In the genomic region with DNA sequence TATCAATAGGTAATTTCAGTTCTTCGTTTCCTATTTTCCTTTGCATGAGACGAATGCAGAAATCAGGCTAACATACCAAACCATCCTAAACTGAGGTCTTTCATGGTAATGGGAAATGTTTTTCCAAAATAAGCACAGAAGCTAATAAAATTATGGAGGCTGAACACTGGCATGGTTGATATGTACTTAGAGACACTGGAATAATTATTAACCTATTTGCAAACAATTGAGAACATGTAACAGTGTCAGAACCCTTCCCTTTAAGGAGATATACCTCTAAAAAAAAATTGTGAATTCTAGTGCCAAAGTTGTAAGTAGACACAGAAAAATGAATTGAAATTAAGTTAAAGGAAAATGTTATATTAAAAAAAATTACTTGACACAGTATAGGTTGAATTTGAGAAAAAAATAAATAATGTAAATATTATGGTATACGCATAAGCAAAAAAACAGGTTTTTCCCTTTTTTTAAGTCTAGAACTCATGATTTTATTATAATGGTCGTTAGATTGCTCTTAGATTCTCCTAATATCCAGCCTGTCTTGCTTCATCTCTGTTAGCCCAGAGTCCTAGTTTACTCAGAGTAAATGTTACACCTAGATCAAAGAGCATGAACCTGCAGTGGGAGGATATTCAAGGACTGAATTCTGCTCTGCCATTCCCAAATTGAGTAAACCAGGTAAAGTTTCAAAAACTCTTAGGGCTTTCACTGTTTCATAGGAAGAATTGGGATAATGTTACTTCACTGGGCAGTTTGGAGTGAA, we compare ENCODE assay signal across 1 cellular context.
A peak's percentile ranks its signal among the peaks of the same experiment; 100 is the strongest.
TF ChIP-seq lines count a peak whose summit lies in the region.

No MANE protein-coding gene starts in this region.

TF ChIP-seq in HepG2, 621 proteins besides CTCF, POLR2A, EP300 and RAD21 (continued from another document and continues in another):
- TF ChIP-seq, protein P1, sequence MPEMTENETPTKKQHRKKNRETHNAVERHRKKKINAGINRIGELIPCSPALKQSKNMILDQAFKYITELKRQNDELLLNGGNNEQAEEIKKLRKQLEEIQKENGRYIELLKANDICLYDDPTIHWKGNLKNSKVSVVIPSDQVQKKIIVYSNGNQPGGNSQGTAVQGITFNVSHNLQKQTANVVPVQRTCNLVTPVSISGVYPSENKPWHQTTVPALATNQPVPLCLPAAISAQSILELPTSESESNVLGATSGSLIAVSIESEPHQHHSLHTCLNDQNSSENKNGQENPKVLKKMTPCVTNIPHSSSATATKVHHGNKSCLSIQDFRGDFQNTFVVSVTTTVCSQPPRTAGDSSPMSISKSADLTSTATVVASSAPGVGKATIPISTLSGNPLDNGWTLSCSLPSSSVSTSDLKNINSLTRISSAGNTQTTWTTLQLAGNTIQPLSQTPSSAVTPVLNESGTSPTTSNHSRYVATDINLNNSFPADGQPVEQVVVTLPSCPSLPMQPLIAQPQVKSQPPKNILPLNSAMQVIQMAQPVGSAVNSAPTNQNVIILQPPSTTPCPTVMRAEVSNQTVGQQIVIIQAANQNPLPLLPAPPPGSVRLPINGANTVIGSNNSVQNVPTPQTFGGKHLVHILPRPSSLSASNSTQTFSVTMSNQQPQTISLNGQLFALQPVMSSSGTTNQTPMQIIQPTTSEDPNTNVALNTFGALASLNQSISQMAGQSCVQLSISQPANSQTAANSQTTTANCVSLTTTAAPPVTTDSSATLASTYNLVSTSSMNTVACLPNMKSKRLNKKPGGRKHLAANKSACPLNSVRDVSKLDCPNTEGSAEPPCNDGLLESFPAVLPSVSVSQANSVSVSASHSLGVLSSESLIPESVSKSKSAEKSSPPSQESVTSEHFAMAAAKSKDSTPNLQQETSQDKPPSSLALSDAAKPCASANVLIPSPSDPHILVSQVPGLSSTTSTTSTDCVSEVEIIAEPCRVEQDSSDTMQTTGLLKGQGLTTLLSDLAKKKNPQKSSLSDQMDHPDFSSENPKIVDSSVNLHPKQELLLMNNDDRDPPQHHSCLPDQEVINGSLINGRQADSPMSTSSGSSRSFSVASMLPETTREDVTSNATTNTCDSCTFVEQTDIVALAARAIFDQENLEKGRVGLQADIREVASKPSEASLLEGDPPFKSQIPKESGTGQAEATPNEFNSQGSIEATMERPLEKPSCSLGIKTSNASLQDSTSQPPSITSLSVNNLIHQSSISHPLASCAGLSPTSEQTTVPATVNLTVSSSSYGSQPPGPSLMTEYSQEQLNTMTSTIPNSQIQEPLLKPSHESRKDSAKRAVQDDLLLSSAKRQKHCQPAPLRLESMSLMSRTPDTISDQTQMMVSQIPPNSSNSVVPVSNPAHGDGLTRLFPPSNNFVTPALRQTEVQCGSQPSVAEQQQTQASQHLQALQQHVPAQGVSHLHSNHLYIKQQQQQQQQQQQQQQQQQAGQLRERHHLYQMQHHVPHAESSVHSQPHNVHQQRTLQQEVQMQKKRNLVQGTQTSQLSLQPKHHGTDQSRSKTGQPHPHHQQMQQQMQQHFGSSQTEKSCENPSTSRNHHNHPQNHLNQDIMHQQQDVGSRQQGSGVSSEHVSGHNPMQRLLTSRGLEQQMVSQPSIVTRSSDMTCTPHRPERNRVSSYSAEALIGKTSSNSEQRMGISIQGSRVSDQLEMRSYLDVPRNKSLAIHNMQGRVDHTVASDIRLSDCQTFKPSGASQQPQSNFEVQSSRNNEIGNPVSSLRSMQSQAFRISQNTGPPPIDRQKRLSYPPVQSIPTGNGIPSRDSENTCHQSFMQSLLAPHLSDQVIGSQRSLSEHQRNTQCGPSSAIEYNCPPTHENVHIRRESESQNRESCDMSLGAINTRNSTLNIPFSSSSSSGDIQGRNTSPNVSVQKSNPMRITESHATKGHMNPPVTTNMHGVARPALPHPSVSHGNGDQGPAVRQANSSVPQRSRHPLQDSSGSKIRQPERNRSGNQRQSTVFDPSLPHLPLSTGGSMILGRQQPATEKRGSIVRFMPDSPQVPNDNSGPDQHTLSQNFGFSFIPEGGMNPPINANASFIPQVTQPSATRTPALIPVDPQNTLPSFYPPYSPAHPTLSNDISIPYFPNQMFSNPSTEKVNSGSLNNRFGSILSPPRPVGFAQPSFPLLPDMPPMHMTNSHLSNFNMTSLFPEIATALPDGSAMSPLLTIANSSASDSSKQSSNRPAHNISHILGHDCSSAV (CRISPR knock-in tag; IDR thresholded peaks at IDR 0.05; ENCODE audit: borderline replicate concordance): no peak
- TF ChIP-seq, protein P2, sequence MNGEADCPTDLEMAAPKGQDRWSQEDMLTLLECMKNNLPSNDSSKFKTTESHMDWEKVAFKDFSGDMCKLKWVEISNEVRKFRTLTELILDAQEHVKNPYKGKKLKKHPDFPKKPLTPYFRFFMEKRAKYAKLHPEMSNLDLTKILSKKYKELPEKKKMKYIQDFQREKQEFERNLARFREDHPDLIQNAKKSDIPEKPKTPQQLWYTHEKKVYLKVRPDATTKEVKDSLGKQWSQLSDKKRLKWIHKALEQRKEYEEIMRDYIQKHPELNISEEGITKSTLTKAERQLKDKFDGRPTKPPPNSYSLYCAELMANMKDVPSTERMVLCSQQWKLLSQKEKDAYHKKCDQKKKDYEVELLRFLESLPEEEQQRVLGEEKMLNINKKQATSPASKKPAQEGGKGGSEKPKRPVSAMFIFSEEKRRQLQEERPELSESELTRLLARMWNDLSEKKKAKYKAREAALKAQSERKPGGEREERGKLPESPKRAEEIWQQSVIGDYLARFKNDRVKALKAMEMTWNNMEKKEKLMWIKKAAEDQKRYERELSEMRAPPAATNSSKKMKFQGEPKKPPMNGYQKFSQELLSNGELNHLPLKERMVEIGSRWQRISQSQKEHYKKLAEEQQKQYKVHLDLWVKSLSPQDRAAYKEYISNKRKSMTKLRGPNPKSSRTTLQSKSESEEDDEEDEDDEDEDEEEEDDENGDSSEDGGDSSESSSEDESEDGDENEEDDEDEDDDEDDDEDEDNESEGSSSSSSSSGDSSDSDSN (CRISPR knock-in tag; IDR thresholded peaks at IDR 0.05): no peak
- TF ChIP-seq ZNF263 (CRISPR knock-in tag; IDR thresholded peaks at IDR 0.05) (no peak), SPEN (CRISPR knock-in tag; IDR thresholded peaks at IDR 0.05; ENCODE audit: low read depth) (no peak), ZNF83 (CRISPR knock-in tag; IDR thresholded peaks at IDR 0.05; ENCODE audit: borderline replicate concordance) (no peak), HOXA5 (CRISPR knock-in tag; IDR thresholded peaks at IDR 0.05) (no peak; the same call in 1 of the 2 replicates), SNRNP70 (IDR thresholded peaks at IDR 0.05; ENCODE audit: low read depth, low read length) (no peak), ZNF180 (CRISPR knock-in tag; IDR thresholded peaks at IDR 0.05; ENCODE audit: borderline replicate concordance, low read depth) (no peak), CENPX (CRISPR knock-in tag; IDR thresholded peaks at IDR 0.05) (no peak), CCDC6 (CRISPR knock-in tag; IDR thresholded peaks at IDR 0.05) (0 out of 2 replicates have a peak, but pooled peaks have one; percentile 40), GTF3A (CRISPR knock-in tag; conservative IDR thresholded peaks at IDR 0.05) (no peak), NR2F6 (IDR thresholded peaks at IDR 0.05) (peak; percentile 73), NR2F6 (CRISPR knock-in tag; IDR thresholded peaks at IDR 0.05) (peak; percentile 74), ASH2L (IDR thresholded peaks at IDR 0.05; ENCODE audit: insufficient read length, low read depth, low read length) (peak; percentile 69), GTF2F1 (IDR thresholded peaks at IDR 0.05; ENCODE audit: low read length) (no peak), ZNF234 (CRISPR knock-in tag; conservative IDR thresholded peaks at IDR 0.05) (no peak), CAMTA2 (CRISPR knock-in tag; IDR thresholded peaks at IDR 0.05; ENCODE audit: borderline replicate concordance) (no peak), PCBP2 (optimal IDR thresholded peaks at IDR 0.05; ENCODE audit: low read depth, low read length, poor library complexity, severe bottlenecking) (no peak), MEIS2 (CRISPR knock-in tag; IDR thresholded peaks at IDR 0.05) (no peak), ERF (CRISPR knock-in tag; IDR thresholded peaks at IDR 0.05) (peak; percentile 79), CBX5 (CRISPR knock-in tag; IDR thresholded peaks at IDR 0.05; ENCODE audit: borderline replicate concordance) (no peak), ELF3 (CRISPR knock-in tag; IDR thresholded peaks at IDR 0.05) (peak; percentile 79), ZNF746 (CRISPR knock-in tag; IDR thresholded peaks at IDR 0.05) (no peak), SOX6 (IDR thresholded peaks at IDR 0.05) (no peak), SOX6 (CRISPR knock-in tag; IDR thresholded peaks at IDR 0.05) (peak; percentile 83), RFX5 (IDR thresholded peaks at IDR 0.05; ENCODE audit: low read depth, low read length) (no peak), ARHGAP35 (CRISPR knock-in tag; IDR thresholded peaks at IDR 0.05; ENCODE audit: borderline replicate concordance) (no peak), PHF21A (CRISPR knock-in tag; IDR thresholded peaks at IDR 0.05) (peak; percentile 60; the same call in 1 of the 2 replicates), ZNF792 (CRISPR knock-in tag; IDR thresholded peaks at IDR 0.05) (peak; percentile 62; the same call in 1 of the 2 replicates), ZNF337 (CRISPR knock-in tag; IDR thresholded peaks at IDR 0.05; ENCODE audit: borderline replicate concordance, low read depth) (no peak), ATRX (CRISPR knock-in tag; IDR thresholded peaks at IDR 0.05; ENCODE audit: borderline replicate concordance) (no peak), ZNF644 (CRISPR knock-in tag; IDR thresholded peaks at IDR 0.05; ENCODE audit: low read depth) (peak; percentile 75), ZEB1 (IDR thresholded peaks at IDR 0.05; ENCODE audit: insufficient replicate concordance, low read depth) (peak; percentile 94), FOXK1 (CRISPR knock-in tag; IDR thresholded peaks at IDR 0.05; ENCODE audit: borderline replicate concordance, low read depth) (peak; percentile 76), NKX3-1 (CRISPR knock-in tag; IDR thresholded peaks at IDR 0.05) (no peak)
- TF ChIP-seq, protein P3, sequence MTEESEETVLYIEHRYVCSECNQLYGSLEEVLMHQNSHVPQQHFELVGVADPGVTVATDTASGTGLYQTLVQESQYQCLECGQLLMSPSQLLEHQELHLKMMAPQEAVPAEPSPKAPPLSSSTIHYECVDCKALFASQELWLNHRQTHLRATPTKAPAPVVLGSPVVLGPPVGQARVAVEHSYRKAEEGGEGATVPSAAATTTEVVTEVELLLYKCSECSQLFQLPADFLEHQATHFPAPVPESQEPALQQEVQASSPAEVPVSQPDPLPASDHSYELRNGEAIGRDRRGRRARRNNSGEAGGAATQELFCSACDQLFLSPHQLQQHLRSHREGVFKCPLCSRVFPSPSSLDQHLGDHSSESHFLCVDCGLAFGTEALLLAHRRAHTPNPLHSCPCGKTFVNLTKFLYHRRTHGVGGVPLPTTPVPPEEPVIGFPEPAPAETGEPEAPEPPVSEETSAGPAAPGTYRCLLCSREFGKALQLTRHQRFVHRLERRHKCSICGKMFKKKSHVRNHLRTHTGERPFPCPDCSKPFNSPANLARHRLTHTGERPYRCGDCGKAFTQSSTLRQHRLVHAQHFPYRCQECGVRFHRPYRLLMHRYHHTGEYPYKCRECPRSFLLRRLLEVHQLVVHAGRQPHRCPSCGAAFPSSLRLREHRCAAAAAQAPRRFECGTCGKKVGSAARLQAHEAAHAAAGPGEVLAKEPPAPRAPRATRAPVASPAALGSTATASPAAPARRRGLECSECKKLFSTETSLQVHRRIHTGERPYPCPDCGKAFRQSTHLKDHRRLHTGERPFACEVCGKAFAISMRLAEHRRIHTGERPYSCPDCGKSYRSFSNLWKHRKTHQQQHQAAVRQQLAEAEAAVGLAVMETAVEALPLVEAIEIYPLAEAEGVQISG (CRISPR knock-in tag; IDR thresholded peaks at IDR 0.05): no peak
- TF ChIP-seq, protein P4, sequence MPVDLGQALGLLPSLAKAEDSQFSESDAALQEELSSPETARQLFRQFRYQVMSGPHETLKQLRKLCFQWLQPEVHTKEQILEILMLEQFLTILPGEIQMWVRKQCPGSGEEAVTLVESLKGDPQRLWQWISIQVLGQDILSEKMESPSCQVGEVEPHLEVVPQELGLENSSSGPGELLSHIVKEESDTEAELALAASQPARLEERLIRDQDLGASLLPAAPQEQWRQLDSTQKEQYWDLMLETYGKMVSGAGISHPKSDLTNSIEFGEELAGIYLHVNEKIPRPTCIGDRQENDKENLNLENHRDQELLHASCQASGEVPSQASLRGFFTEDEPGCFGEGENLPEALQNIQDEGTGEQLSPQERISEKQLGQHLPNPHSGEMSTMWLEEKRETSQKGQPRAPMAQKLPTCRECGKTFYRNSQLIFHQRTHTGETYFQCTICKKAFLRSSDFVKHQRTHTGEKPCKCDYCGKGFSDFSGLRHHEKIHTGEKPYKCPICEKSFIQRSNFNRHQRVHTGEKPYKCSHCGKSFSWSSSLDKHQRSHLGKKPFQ (CRISPR knock-in tag; IDR thresholded peaks at IDR 0.05; ENCODE audit: insufficient replicate concordance): no peak
- TF ChIP-seq, protein P5, sequence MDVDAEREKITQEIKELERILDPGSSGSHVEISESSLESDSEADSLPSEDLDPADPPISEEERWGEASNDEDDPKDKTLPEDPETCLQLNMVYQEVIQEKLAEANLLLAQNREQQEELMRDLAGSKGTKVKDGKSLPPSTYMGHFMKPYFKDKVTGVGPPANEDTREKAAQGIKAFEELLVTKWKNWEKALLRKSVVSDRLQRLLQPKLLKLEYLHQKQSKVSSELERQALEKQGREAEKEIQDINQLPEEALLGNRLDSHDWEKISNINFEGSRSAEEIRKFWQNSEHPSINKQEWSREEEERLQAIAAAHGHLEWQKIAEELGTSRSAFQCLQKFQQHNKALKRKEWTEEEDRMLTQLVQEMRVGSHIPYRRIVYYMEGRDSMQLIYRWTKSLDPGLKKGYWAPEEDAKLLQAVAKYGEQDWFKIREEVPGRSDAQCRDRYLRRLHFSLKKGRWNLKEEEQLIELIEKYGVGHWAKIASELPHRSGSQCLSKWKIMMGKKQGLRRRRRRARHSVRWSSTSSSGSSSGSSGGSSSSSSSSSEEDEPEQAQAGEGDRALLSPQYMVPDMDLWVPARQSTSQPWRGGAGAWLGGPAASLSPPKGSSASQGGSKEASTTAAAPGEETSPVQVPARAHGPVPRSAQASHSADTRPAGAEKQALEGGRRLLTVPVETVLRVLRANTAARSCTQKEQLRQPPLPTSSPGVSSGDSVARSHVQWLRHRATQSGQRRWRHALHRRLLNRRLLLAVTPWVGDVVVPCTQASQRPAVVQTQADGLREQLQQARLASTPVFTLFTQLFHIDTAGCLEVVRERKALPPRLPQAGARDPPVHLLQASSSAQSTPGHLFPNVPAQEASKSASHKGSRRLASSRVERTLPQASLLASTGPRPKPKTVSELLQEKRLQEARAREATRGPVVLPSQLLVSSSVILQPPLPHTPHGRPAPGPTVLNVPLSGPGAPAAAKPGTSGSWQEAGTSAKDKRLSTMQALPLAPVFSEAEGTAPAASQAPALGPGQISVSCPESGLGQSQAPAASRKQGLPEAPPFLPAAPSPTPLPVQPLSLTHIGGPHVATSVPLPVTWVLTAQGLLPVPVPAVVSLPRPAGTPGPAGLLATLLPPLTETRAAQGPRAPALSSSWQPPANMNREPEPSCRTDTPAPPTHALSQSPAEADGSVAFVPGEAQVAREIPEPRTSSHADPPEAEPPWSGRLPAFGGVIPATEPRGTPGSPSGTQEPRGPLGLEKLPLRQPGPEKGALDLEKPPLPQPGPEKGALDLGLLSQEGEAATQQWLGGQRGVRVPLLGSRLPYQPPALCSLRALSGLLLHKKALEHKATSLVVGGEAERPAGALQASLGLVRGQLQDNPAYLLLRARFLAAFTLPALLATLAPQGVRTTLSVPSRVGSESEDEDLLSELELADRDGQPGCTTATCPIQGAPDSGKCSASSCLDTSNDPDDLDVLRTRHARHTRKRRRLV (CRISPR knock-in tag; IDR thresholded peaks at IDR 0.05): no peak
- TF ChIP-seq, protein P6, sequence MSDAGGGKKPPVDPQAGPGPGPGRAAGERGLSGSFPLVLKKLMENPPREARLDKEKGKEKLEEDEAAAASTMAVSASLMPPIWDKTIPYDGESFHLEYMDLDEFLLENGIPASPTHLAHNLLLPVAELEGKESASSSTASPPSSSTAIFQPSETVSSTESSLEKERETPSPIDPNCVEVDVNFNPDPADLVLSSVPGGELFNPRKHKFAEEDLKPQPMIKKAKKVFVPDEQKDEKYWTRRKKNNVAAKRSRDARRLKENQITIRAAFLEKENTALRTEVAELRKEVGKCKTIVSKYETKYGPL (CRISPR knock-in tag; IDR thresholded peaks at IDR 0.05): peak; percentile 53; the same call in 1 of the 2 replicates
